24 cellular contexts compared by ENCODE assay signal in the genomic region with DNA sequence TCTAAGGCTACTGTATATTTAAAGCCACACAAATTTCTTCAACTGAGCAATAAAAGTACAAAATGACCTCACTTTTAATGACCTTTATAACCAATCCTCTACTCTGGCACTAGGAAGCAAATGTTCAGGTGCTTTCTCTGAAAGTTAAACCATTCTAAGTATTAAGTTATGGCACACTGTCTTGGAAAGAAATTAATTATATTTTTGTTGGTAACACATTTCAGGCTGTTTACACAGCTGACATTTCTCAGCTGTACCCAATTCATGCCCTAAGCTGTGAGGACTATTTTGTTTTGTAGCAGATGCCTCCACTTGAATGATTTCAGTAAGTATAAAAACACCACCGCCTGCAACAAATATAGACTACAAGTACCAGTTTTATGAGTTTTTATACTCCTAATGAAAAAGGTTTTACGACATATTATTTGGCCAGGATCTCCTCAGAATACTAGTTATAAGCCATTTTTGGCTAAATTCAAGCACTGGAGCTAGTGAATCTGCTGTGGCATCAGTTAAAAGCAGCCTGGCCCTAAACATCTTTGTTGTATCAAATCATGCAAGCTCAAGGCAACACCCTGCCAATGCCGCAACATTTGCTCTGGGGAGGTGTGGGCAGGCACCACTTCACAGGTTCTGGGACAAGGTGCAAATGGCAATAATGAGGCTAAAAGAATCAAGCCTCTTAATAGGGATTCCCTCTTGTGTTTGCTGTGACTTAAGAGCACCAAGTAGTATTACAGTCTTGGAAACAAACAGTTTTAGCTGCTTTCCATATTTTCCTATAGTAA.
DNase-seq lines count a peak whose midpoint lies in the region; ATAC-seq, FAIRE-seq and TF ChIP-seq lines count a peak whose summit lies in the region.
"Had no signal": no experiment of that assay in that cellular context is flagged by ENCODE, and none has a peak within 500 bp of the region (broad histone marks: within the 10 kb centered on the region; RNA-seq: fewer than 3 reads in every experiment).

No MANE protein-coding gene starts in this region.

- no peak for FAIRE-seq in GM12878 (lab: Jason Lieb, UNC)

- RAD21 ChIA-PET in GM12878 (lab: Charles Lee; ENCODE audit: unreplicated experiment) = no interaction called here

- H3K27me3 ChIP-seq in GM23338 (ENCODE audit: insufficient read depth) (no peaks in the 10 kb centered on the region), GM12878 (replicated peaks in 1 of 2; ENCODE audit: control insufficient read depth in 2 of 2, insufficient read depth in 2 of 2, low read length in 1 of 2) (no peaks in the 10 kb centered on the region)
- H3K27me3 ChIP-seq: body of pancreas, esophagus squamous epithelium, spleen, tibial nerve had no signal

- POLR2A ChIA-PET in GM12878 (lab: Charles Lee) = no interaction called here

- intact Hi-C loops in GM12878 (cut with micrococcal nuclease; ENCODE audit: unreplicated experiment) = no loop called here

- SMC1A ChIA-PET in GM12878 (lab: Charles Lee; ENCODE audit: uncharacterized antibody, unreplicated experiment) = interaction anchor here (0.5 kb wide), 1 partner anchor 34 kb away, joined by 3 read pairs; no protein-coding TSS in a partner anchor

- CTCF ChIA-PET in GM12878 (lab: Yijun Ruan, JAX) = interaction anchor here (0.9 kb wide), 1 partner anchor 73 kb away, joined by 3 read pairs; no protein-coding TSS in a partner anchor

- H3K9me3 Mint-ChIP-seq in GM23338 = no peaks in the 10 kb centered on the region
- H3K9me3 Mint-ChIP-seq in osteocyte (ENCODE audit: unreplicated experiment) = no peaks in the 10 kb centered on the region
- H3K9me3 Mint-ChIP-seq: activated naive CD8-positive, alpha-beta T cell treated with anti-CD3 and anti-CD28 coated beads for 36 hours; CD8-positive, alpha-beta T cell; effector memory CD8-positive, alpha-beta T cell had no signal

- TF ChIP-seq EP300 in GM12878 (IDR thresholded peaks at IDR 0.05; ENCODE audit: borderline replicate concordance in 1 of 2, control insufficient read depth in 1 of 2, low read depth in 2 of 2, low read length in 2 of 2) = no peak

- in situ Hi-C loops in GM12878 (cut with MboI) = no loop called here

- TF ChIP-seq POLR2A in GM12878 (IDR thresholded peaks at IDR 0.05; ENCODE audit: low read depth, low read length) = no peak

- no peak for ATAC-seq in GM23338
- no peak for ATAC-seq in GM12878
- ATAC-seq: body of pancreas; CD8-positive, alpha-beta T cell; effector memory CD8-positive, alpha-beta T cell; Right ventricle myocardium inferior; stimulated activated naive CD8-positive, alpha-beta T cell treated with anti-CD3 and anti-CD28 coated beads, Interleukin-15, Interleukin-2, amounts not matched to agents 100 U/mL and 50 U/mL, for 24 hours had no signal

- 98% methylated on average over 3 of the region's 3 CpGs for WGBS in GM12878 (ENCODE audit: insufficient coverage, insufficient replicate concordance, low lambda C conversion rate, missing lambda C conversion rate)

- no peaks in the 10 kb centered on the region for H3F3A ChIP-seq in GM23338 (replicated peaks; ENCODE audit: low read depth)

- H3K9ac ChIP-seq in GM12878 (ENCODE audit: control insufficient read depth, insufficient read depth, low read length) = no peak overlapping the region

- TF ChIP-seq CTCF in GM23338 (conservative IDR thresholded peaks at IDR 0.05; ENCODE audit: low read depth in 2 of 2) = no peak
- no peak for TF ChIP-seq CTCF in GM12878 (IDR thresholded peaks at IDR 0.05 in 2 of 3, conservative IDR thresholded peaks at IDR 0.05 in 1 of 3; ENCODE audit: control insufficient read depth in 2 of 3, extremely low read depth in 1 of 3, insufficient read depth in 1 of 3, low read depth in 3 of 3, low read length in 3 of 3)
- TF ChIP-seq CTCF in osteocyte (IDR thresholded peaks at IDR 0.05) = no peak

- DNase-seq in GM23338 (ENCODE audit: low spot score) = peak; percentile 7
- DNase-seq in NCI-H1105 treated with DMSO at 0.1 percent for 48 hours (lab: John Stamatoyannopoulos, UW) = peak; percentile 83
- no peak for DNase-seq in GM12878 (ENCODE audit: low read depth, low spot score)
- no peak for DNase-seq in osteocyte (ENCODE audit: extremely low spot score, unreplicated experiment)
- no peak for DNase-seq in NCI-H1436 treated with DMSO at 0.1 percent for 48 hours (lab: John Stamatoyannopoulos, UW)
- DNase-seq in stimulated activated CD4-positive, alpha-beta T cell treated with anti-CD3 and anti-CD28 coated beads, Interleukin-4, amount 100 ng/mL, for 24 hours = no peak
- DNase-seq in amniotic stem cell (lab: John Stamatoyannopoulos, UW) = no peak
- DNase-seq: activated CD4-positive, alpha-beta T cell treated with anti-CD3 and anti-CD28 coated beads, Interleukin-2, amount 50 U/mL, for 48 hours; activated CD4-positive, CD25-positive, alpha-beta regulatory T cell; activated CD8-positive, alpha-beta memory T cell treated with anti-CD3 and anti-CD28 coated beads, Interleukin-2, amount 50 U/mL, for 48 hours; activated naive CD8-positive, alpha-beta T cell treated with anti-CD3 and anti-CD28 coated beads for 36 hours; CD8-positive, alpha-beta T cell; effector memory CD8-positive, alpha-beta T cell; esophagus squamous epithelium; islet precursor cell; NCI-H526; OCI-M1; spleen; stimulated activated CD4-positive, alpha-beta T cell treated with anti-CD3 and anti-CD28 coated beads, Interleukin-4, amount 100 ng/mL, for 1 hour; stimulated activated naive CD8-positive, alpha-beta T cell treated with anti-CD3 and anti-CD28 coated beads, Interleukin-15, Interleukin-2, amounts not matched to agents 100 U/mL and 50 U/mL, for 24 hours had no signal

- H3K27ac Mint-ChIP-seq in GM23338 (no peak overlapping the region), osteocyte (ENCODE audit: unreplicated experiment) (peak overlapping the region; percentile 34)
- H3K27ac Mint-ChIP-seq: activated naive CD8-positive, alpha-beta T cell treated with anti-CD3 and anti-CD28 coated beads for 36 hours; CD8-positive, alpha-beta T cell had no signal

- H3K4me3 Mint-ChIP-seq in GM23338 (no peak overlapping the region), osteocyte (ENCODE audit: unreplicated experiment) (no peak overlapping the region)
- H3K4me3 Mint-ChIP-seq: activated naive CD8-positive, alpha-beta T cell treated with anti-CD3 and anti-CD28 coated beads for 36 hours; CD8-positive, alpha-beta T cell; effector memory CD8-positive, alpha-beta T cell had no signal

- H3K27ac ChIP-seq in GM23338 (ENCODE audit: low read depth) (no peak overlapping the region), GM12878 (ENCODE audit: control insufficient read depth, insufficient read depth) (no peak overlapping the region)
- H3K27ac ChIP-seq: esophagus squamous epithelium, spleen, tibial nerve had no signal

- no peaks in the 10 kb centered on the region for H3K79me2 ChIP-seq in GM23338 (replicated peaks; ENCODE audit: insufficient read depth)
- H3K79me2 ChIP-seq in GM12878 (ENCODE audit: control insufficient read depth, insufficient read depth, low read length) = no peaks in the 10 kb centered on the region

- H3K4me2 ChIP-seq in GM23338 (no peak overlapping the region), GM12878 (ENCODE audit: control insufficient read depth, insufficient read depth) (no peak overlapping the region)

- H3K36me3 ChIP-seq in GM23338 (ENCODE audit: insufficient read depth) (no peaks in the 10 kb centered on the region), GM12878 (ENCODE audit: control insufficient read depth in 2 of 2, insufficient read depth in 2 of 2, low read length in 1 of 2) (peaks cover 0 to 2% of the 10 kb centered on the region in 2 experiments; a peak in 2 of 4 replicates)

- H3K4me1 Mint-ChIP-seq in GM23338 (peaks cover 3% of the 10 kb centered on the region; the same call in 1 of the 3 replicates), osteocyte (ENCODE audit: unreplicated experiment) (peaks cover 15% of the 10 kb centered on the region)
- H3K4me1 Mint-ChIP-seq: activated naive CD8-positive, alpha-beta T cell treated with anti-CD3 and anti-CD28 coated beads for 36 hours had no signal

- H3K9me2 ChIP-seq in GM23338 (ENCODE audit: insufficient read depth) = no peaks in the 10 kb centered on the region

- H2AFZ ChIP-seq in GM23338 (no peak overlapping the region), GM12878 (ENCODE audit: control insufficient read depth, low read depth, low read length) (no peak overlapping the region)

- H3K4me3 ChIP-seq in GM23338 = no peak overlapping the region
- H3K4me3 ChIP-seq in GM12878 = no peak overlapping the region
- H3K4me3 ChIP-seq: body of pancreas, esophagus squamous epithelium, lung, spleen, tibial nerve had no signal

- H4K20me1 ChIP-seq in GM23338 (replicated peaks; ENCODE audit: insufficient read depth) (no peaks in the 10 kb centered on the region), GM12878 (ENCODE audit: control insufficient read depth, insufficient read depth) (no peaks in the 10 kb centered on the region)

- no peak for TF ChIP-seq RAD21 in GM12878 (IDR thresholded peaks at IDR 0.05; ENCODE audit: insufficient read depth, low read depth, low read length)

- TSS peak; percentile 38 for BruUV-seq in GM12878 (replicated peaks; lab: Mats Ljungman, UMichigan)

- no peaks in the 10 kb centered on the region for H3K27me3 Mint-ChIP-seq in GM23338 (ENCODE audit: insufficient read depth, low read depth, poor library complexity)
- no peaks in the 10 kb centered on the region for H3K27me3 Mint-ChIP-seq in osteocyte (ENCODE audit: unreplicated experiment)
- H3K27me3 Mint-ChIP-seq: activated naive CD8-positive, alpha-beta T cell treated with anti-CD3 and anti-CD28 coated beads for 36 hours; effector memory CD8-positive, alpha-beta T cell had no signal

- no peaks in the 10 kb centered on the region for H3K36me3 Mint-ChIP-seq in GM23338 (ENCODE audit: low read depth)
- H3K36me3 Mint-ChIP-seq in osteocyte (ENCODE audit: unreplicated experiment) = no peaks in the 10 kb centered on the region

- H3K9me3 ChIP-seq in GM12878 (replicated peaks; ENCODE audit: control insufficient read depth, insufficient read depth, low read length) = no peaks in the 10 kb centered on the region
- H3K9me3 ChIP-seq: body of pancreas, esophagus squamous epithelium, spleen, tibial nerve had no signal

- H3K4me1 ChIP-seq in GM23338 (ENCODE audit: insufficient read depth) (no peaks in the 10 kb centered on the region), GM12878 (ENCODE audit: control insufficient read depth, insufficient read depth, low read length) (no peaks in the 10 kb centered on the region)
- H3K4me1 ChIP-seq: esophagus squamous epithelium, spleen, tibial nerve had no signal

TF ChIP-seq in GM12878, 131 proteins besides CTCF, POLR2A, EP300 and RAD21 (continues in another document):
- TF ChIP-seq CHD1 (IDR thresholded peaks at IDR 0.05; ENCODE audit: low read depth, low read length) = no peak
- no peak for TF ChIP-seq NR2C2 (IDR thresholded peaks at IDR 0.05; ENCODE audit: borderline replicate concordance, control insufficient read depth, insufficient read length, low read depth)
- TF ChIP-seq CREM (IDR thresholded peaks at IDR 0.05; ENCODE audit: low read depth) = no peak

Comparison
In these comparisons a context has a peak if more than half of its experiments do, and no peak if none do; other contexts are left out.
1. DNase-seq: peak in GM23338 (single experiment) and NCI-H1105 treated with DMSO at 0.1 percent for 48 hours (single experiment); none in GM12878 (single experiment), osteocyte (single experiment), NCI-H1436 treated with DMSO at 0.1 percent for 48 hours (single experiment), stimulated activated CD4-positive, alpha-beta T cell treated with anti-CD3 and anti-CD28 coated beads, Interleukin-4, amount 100 ng/mL, for 24 hours (single experiment) and amniotic stem cell (single experiment).